9 cellular contexts compared by ENCODE assay signal in genomic region chr5:141511771-141512325, GRCh38. TPM values are rescaled to one million over a fixed set of nuclear protein-coding genes. Genes with fewer than 3 reads are reported as not detected.
DNase-seq lines count a peak whose midpoint lies in the region; ATAC-seq and TF ChIP-seq lines count a peak whose summit lies in the region.
"Had no signal": no experiment of that assay in that cellular context is flagged by ENCODE, and none has a peak within 500 bp of the region (broad histone marks: within the 10 kb centered on the region; RNA-seq: fewer than 3 reads in every experiment).

No MANE protein-coding gene starts in this region.

- TF ChIP-seq CTCF in left ventricle myocardium inferior (IDR thresholded peaks at IDR 0.05; ENCODE audit: borderline replicate concordance) (no peak), dorsolateral prefrontal cortex (IDR thresholded peaks at IDR 0.05 in 54 of 56, conservative IDR thresholded peaks at IDR 0.05 in 2 of 56; ENCODE audit: low read depth in 1 of 56, partially characterized antibody in 56 of 56) (no peak), neural crest cell (conservative IDR thresholded peaks at IDR 0.05) (no peak), uterus (IDR thresholded peaks at IDR 0.05) (no peak)

- DNase-seq in left ventricle myocardium inferior (no peak), Right ventricle myocardium superior (no peak), dorsolateral prefrontal cortex (no peak), neural crest cell (ENCODE audit: low read depth, low spot score) (no peak), uterus (no peak)

- H3K9me3 Mint-ChIP-seq in neural crest cell, result no peaks in the 10 kb centered on the region

- peaks cover 85% of the 10 kb centered on the region for H3K4me1 ChIP-seq in left ventricle myocardium inferior
- peaks cover 18 to 25% of the 10 kb centered on the region in 2 donors for H3K4me1 ChIP-seq in uterus

- H3K27ac ChIP-seq in left ventricle myocardium inferior (replicated peaks) (peak overlapping the region; percentile 90), dorsolateral prefrontal cortex (peak overlapping the region in 58 of 59 donors; percentile 58 to 99 (median 93)), uterus (peak overlapping the region; percentile 97 to 98)

- H3K27me3 Mint-ChIP-seq in neural crest cell (ENCODE audit: low read depth), result no peaks in the 10 kb centered on the region

- ATAC-seq in Right ventricle myocardium superior (ENCODE audit: poor library complexity) (no peak), HG03039 (IDR thresholded peaks at IDR 0.05; ENCODE audit: unreplicated experiment) (no peak), HG03097 (IDR thresholded peaks at IDR 0.05; ENCODE audit: low FRiP score, unreplicated experiment) (no peak), GM18907 (IDR thresholded peaks at IDR 0.05; ENCODE audit: unreplicated experiment) (no peak)

- peak overlapping the region; percentile 66 for H3K4me3 Mint-ChIP-seq in neural crest cell

- no peak for TF ChIP-seq POLR2A in uterus (IDR thresholded peaks at IDR 0.05)

- H3K27me3 ChIP-seq in left ventricle myocardium inferior (ENCODE audit: low read depth), result no peaks in the 10 kb centered on the region
- H3K27me3 ChIP-seq in dorsolateral prefrontal cortex, result peaks cover 0 to 18% (median 0%) of the 10 kb centered on the region in 45 donors
- no peaks in the 10 kb centered on the region for H3K27me3 ChIP-seq in uterus

- intact Hi-C loops in left ventricle myocardium inferior (cut with micrococcal nuclease), result no loop called here
- intact Hi-C loops in Right ventricle myocardium superior (cut with DNase I), result loop anchor here (2.0 kb wide), 1 partner anchor 35 kb away; no protein-coding TSS in a partner anchor
- intact Hi-C loops in dorsolateral prefrontal cortex (cut with DNase I), result loop anchor here in 1 of 2 donors (5.0 kb wide), 1 partner anchor 35 kb away; the partner anchor contains the start of gene PCDHGC3
- intact Hi-C loops in uterus (cut with DNase I; ENCODE audit: low total_unique reads), result no loop called here

- H3K36me3 ChIP-seq in left ventricle myocardium inferior (peaks cover 34% of the 10 kb centered on the region), uterus (no peaks in the 10 kb centered on the region)

- no peaks in the 10 kb centered on the region for H3K9me3 ChIP-seq in left ventricle myocardium inferior (replicated peaks)
- no peaks in the 10 kb centered on the region for H3K9me3 ChIP-seq in uterus

- peaks cover 89% of the 10 kb centered on the region for H3K4me1 Mint-ChIP-seq in neural crest cell

- H3K4me3 ChIP-seq in left ventricle myocardium inferior (no peak overlapping the region), dorsolateral prefrontal cortex (peak overlapping the region in 30 of 59 donors; percentile 45 to 73 (median 65)), uterus (no peak overlapping the region)

- H3K27ac Mint-ChIP-seq in neural crest cell (ENCODE audit: unreplicated experiment), result no peak overlapping the region

- H3K36me3 Mint-ChIP-seq in neural crest cell (ENCODE audit: low read depth), result peaks cover 24% of the 10 kb centered on the region

RNA-seq across cellular contexts. Expression of gene PCDHGC5, which starts 23.0 kb away (rescaled TPM):
- 2.9 TPM for total RNA-seq in left ventricle myocardium inferior
- 3.0 TPM for total RNA-seq in Right ventricle myocardium superior
- total RNA-seq in dorsolateral prefrontal cortex, result 10 to 100 TPM; 21.8 to 82.1 (median 50.7) TPM
- 2.2 and 3.0 TPM in 2 replicates for total RNA-seq in neural crest cell
- 1 to 10 TPM in 3 of 4 donors, under 1 TPM in 1; under 0.01 to 7.5 (median 3.4) TPM for total RNA-seq in uterus

RNA-seq across cellular contexts. Expression of gene PCDHGC4, which starts 27.0 kb away (rescaled TPM):
- total RNA-seq in left ventricle myocardium inferior, result 1.8 TPM
- total RNA-seq in Right ventricle myocardium superior, result 3.0 TPM
- 10 to 100 TPM in 118 of 120 experiments, 1 to 10 TPM in 2; 9.0 to 35.3 (median 19.4) TPM for total RNA-seq in dorsolateral prefrontal cortex
- 14.8 and 15.9 TPM in 2 replicates for total RNA-seq in neural crest cell
- total RNA-seq in uterus, result 1 to 10 TPM; 2.9 to 8.0 (median 6.7) TPM
- total RNA-seq: SK-MEL-5 had no signal

RNA-seq across cellular contexts. Expression of gene PCDHGC3, which starts 36.1 kb away (rescaled TPM):
- total RNA-seq in left ventricle myocardium inferior (15.6 TPM), Right ventricle myocardium superior (17.1 TPM), dorsolateral prefrontal cortex (100 to 1,000 TPM in 119 of 120 experiments, 10 to 100 TPM in 1; 96.7 to 415 (median 161) TPM), neural crest cell (98.2 and 107 TPM in 2 replicates), uterus (100 to 1,000 TPM in 3 of 4 donors, 10 to 100 TPM in 1; 25.9 to 146 (median 123) TPM)

Comparison
In these comparisons a context has a peak if more than half of its experiments do, and no peak if none do; other contexts are left out.
1. H3K4me3 ChIP-seq: peak in dorsolateral prefrontal cortex (30 of 59); none in left ventricle myocardium inferior (single experiment) and uterus (0 of 2).
2. Peak in every context shown above with its lines, with median percentiles within 50 percentile points of each other: H3K27ac ChIP-seq.